ENCODE assay signal across 8 cellular contexts in genomic region chr14:37985826-37986470, GRCh38.
DNase-seq lines count a peak whose midpoint lies in the region; ATAC-seq lines count a peak whose summit lies in the region.

No MANE protein-coding gene starts in this region.

- H3K27me3 ChIP-seq in naive thymus-derived CD4-positive, alpha-beta T cell (ENCODE audit: control insufficient read depth in 2 of 2, insufficient read depth in 2 of 2, low read length in 2 of 2): no peaks in the 10 kb centered on the region

- H3K4me3 ChIP-seq in naive thymus-derived CD4-positive, alpha-beta T cell (ENCODE audit: low read length): no peak overlapping the region

- ATAC-seq in naive thymus-derived CD4-positive, alpha-beta T cell: peak; percentile 53
- ATAC-seq in GM21825 (IDR thresholded peaks at IDR 0.05; ENCODE audit: unreplicated experiment): no peak

- H3K9me3 ChIP-seq in naive thymus-derived CD4-positive, alpha-beta T cell (ENCODE audit: control insufficient read depth in 2 of 3, low read length in 3 of 3): no peaks in the 10 kb centered on the region

- no peak overlapping the region for H3K4me3 Mint-ChIP-seq in naive thymus-derived CD4-positive, alpha-beta T cell

- H3K36me3 ChIP-seq in naive thymus-derived CD4-positive, alpha-beta T cell (ENCODE audit: control insufficient read depth in 2 of 3, insufficient read depth in 3 of 3, low read length in 3 of 3): no peaks in the 10 kb centered on the region

- POLR2A ChIA-PET in naive thymus-derived CD4-positive, alpha-beta T cell (lab: Charles Lee): no interaction called here

- no peak overlapping the region for H3K27ac ChIP-seq in naive thymus-derived CD4-positive, alpha-beta T cell (ENCODE audit: low read depth, low read length)

- no peak overlapping the region for H3K27ac Mint-ChIP-seq in naive thymus-derived CD4-positive, alpha-beta T cell

- peaks cover 0 to 12% (median 5%) of the 10 kb centered on the region in 11 donors for H3K9me3 Mint-ChIP-seq in naive thymus-derived CD4-positive, alpha-beta T cell

- intact Hi-C loops in naive thymus-derived CD4-positive, alpha-beta T cell (cut with micrococcal nuclease): loop anchor here (1.0 to 5.0 kb wide), 6 partner anchors 79 to 881 kb away; no protein-coding TSS in a partner anchor

- no peaks in the 10 kb centered on the region for H3K27me3 Mint-ChIP-seq in naive thymus-derived CD4-positive, alpha-beta T cell

- CTCF ChIA-PET in naive thymus-derived CD4-positive, alpha-beta T cell (lab: Charles Lee): interaction anchor here (0.5 to 3.2 kb wide), 9 partner anchors 12 to 212 kb away, joined by 3 to 32 read pairs (median 4); no protein-coding TSS in a partner anchor

- H3K36me3 Mint-ChIP-seq in naive thymus-derived CD4-positive, alpha-beta T cell: peaks cover 0 to 5% (median 4%) of the 10 kb centered on the region in 5 donors

- peaks cover 0 to 20% (median 6%) of the 10 kb centered on the region in 7 donors for H3K4me1 Mint-ChIP-seq in naive thymus-derived CD4-positive, alpha-beta T cell

- peaks cover 4 to 5% of the 10 kb centered on the region in 2 donors for H3K4me1 ChIP-seq in naive thymus-derived CD4-positive, alpha-beta T cell (ENCODE audit: control insufficient read depth in 2 of 2, insufficient read depth in 2 of 2, low read length in 2 of 2)

- peak; percentile 51 for DNase-seq in activated gamma-delta T cell treated with Interleukin-2 at 50 U/mL for 16 hours
- DNase-seq in activated gamma-delta T cell (lab: John Stamatoyannopoulos, UW): no peak
- peak; percentile 25 for DNase-seq in MV-4-11 (lab: John Stamatoyannopoulos, UW)
- peak; percentile 18 to 22 for DNase-seq in activated CD4-positive, alpha-beta T cell treated with anti-CD3 and anti-CD28 coated beads for 24 hours (ENCODE audit: low read depth in 2 of 2)
- DNase-seq in effector CD8-positive, alpha-beta T cell (lab: John Stamatoyannopoulos, UW): peak; percentile 29
- DNase-seq in naive thymus-derived CD4-positive, alpha-beta T cell: peak; percentile 5 to 61 (median 54)
- DNase-seq in superior temporal gyrus (ENCODE audit: extremely low spot score): peak; percentile 59
